14 cellular contexts compared by ENCODE assay signal in genomic region chrX:77505227-77505626, GRCh38. TPM values are rescaled to one million over a fixed set of nuclear protein-coding genes. Genes with fewer than 3 reads are reported as not detected.
A peak's percentile ranks its signal among the peaks of the same experiment; 100 is the strongest.
DNase-seq lines count a peak whose midpoint lies in the region; ATAC-seq and TF ChIP-seq lines count a peak whose summit lies in the region.
"Had no signal": no experiment of that assay in that cellular context is flagged by ENCODE, and none has a peak within 500 bp of the region (broad histone marks: within the 10 kb centered on the region; RNA-seq: fewer than 3 reads in every experiment).

No MANE protein-coding gene starts in this region.

- no peaks in the 10 kb centered on the region for H3K9me3 Mint-ChIP-seq in CD4-positive, alpha-beta T cell
- H3K9me3 Mint-ChIP-seq in activated naive CD8-positive, alpha-beta T cell treated with anti-CD3 and anti-CD28 coated beads for 36 hours: no peaks in the 10 kb centered on the region
- H3K9me3 Mint-ChIP-seq in memory B cell: no peaks in the 10 kb centered on the region
- H3K9me3 Mint-ChIP-seq: brain, IgD-negative memory B cell had no signal

- no peak for DNase-seq in CD4-positive, alpha-beta T cell
- DNase-seq in GM23248 (peak; percentile 49), memory B cell (ENCODE audit: low spot score in 2 of 2) (no peak), Ammon's horn (ENCODE audit: low spot score) (no peak), ACHN (no peak), foreskin melanocyte (no peak), COLO829 (ENCODE audit: low spot score) (no peak)
- no peak for DNase-seq in activated naive CD8-positive, alpha-beta T cell treated with anti-CD3 and anti-CD28 coated beads for 36 hours
- DNase-seq: GOT3, left colon, NCI-H524 treated with DMSO at 0.1 percent for 48 hours, transverse colon had no signal

- H3K27ac Mint-ChIP-seq in CD4-positive, alpha-beta T cell: peak overlapping the region; percentile 70
- H3K27ac Mint-ChIP-seq in activated naive CD8-positive, alpha-beta T cell treated with anti-CD3 and anti-CD28 coated beads for 36 hours: peak overlapping the region; percentile 23
- H3K27ac Mint-ChIP-seq in memory B cell: peak overlapping the region; percentile 3

- ATAC-seq in CD4-positive, alpha-beta T cell (ENCODE audit: poor library complexity): no peak
- no peak for ATAC-seq in memory B cell (ENCODE audit: low read depth)
- ATAC-seq: left colon had no signal

- no peak overlapping the region for H3K4me3 Mint-ChIP-seq in CD4-positive, alpha-beta T cell
- no peak overlapping the region for H3K4me3 Mint-ChIP-seq in activated naive CD8-positive, alpha-beta T cell treated with anti-CD3 and anti-CD28 coated beads for 36 hours
- H3K4me3 Mint-ChIP-seq in memory B cell: no peak overlapping the region
- H3K4me3 Mint-ChIP-seq: brain, IgD-negative memory B cell had no signal

- H3K4me2 ChIP-seq in GM23248 (ENCODE audit: unreplicated experiment): no peak overlapping the region

- CTCF ChIA-PET in CD4-positive, alpha-beta T cell (lab: Charles Lee): no interaction called here

- no peak overlapping the region for H3K27ac ChIP-seq in CD4-positive, alpha-beta T cell (ENCODE audit: low read depth, low read length)
- H3K27ac ChIP-seq in GM23248: no peak overlapping the region
- H3K27ac ChIP-seq: transverse colon had no signal

- intact Hi-C loops in CD4-positive, alpha-beta T cell (cut with DNase I, micrococcal nuclease): loop anchor here in 1 of 2 experiments (10.0 kb wide), 1 partner anchor 110 kb away; no protein-coding TSS in a partner anchor

- no peaks in the 10 kb centered on the region for H3K27me3 Mint-ChIP-seq in CD4-positive, alpha-beta T cell
- no peaks in the 10 kb centered on the region for H3K27me3 Mint-ChIP-seq in activated naive CD8-positive, alpha-beta T cell treated with anti-CD3 and anti-CD28 coated beads for 36 hours
- no peaks in the 10 kb centered on the region for H3K27me3 Mint-ChIP-seq in memory B cell
- H3K27me3 Mint-ChIP-seq: brain, IgD-negative memory B cell had no signal

- no peak overlapping the region for H3K9ac ChIP-seq in GM23248

- POLR2A ChIA-PET in CD4-positive, alpha-beta T cell (lab: Charles Lee): no interaction called here

- H3F3A ChIP-seq in GM23248 (ENCODE audit: insufficient read depth): no peaks in the 10 kb centered on the region

- H3K4me3 ChIP-seq in GM23248: no peak overlapping the region
- H3K4me3 ChIP-seq: transverse colon had no signal

- H3K27me3 ChIP-seq in CD4-positive, alpha-beta T cell (ENCODE audit: control insufficient read depth, insufficient read depth, low read length): no peaks in the 10 kb centered on the region
- no peaks in the 10 kb centered on the region for H3K27me3 ChIP-seq in GM23248 (replicated peaks; ENCODE audit: insufficient read depth)
- H3K27me3 ChIP-seq: transverse colon had no signal

- no peak overlapping the region for H2AFZ ChIP-seq in GM23248

- no peaks in the 10 kb centered on the region; the same call in 1 of the 2 replicates for H3K36me3 ChIP-seq in GM23248 (ENCODE audit: low read depth)
- H3K36me3 ChIP-seq: transverse colon had no signal

- H3K9me3 ChIP-seq in CD4-positive, alpha-beta T cell (ENCODE audit: control insufficient read depth, low read length): no peaks in the 10 kb centered on the region
- no peaks in the 10 kb centered on the region for H3K9me3 ChIP-seq in GM23248 (ENCODE audit: low read depth)
- H3K9me3 ChIP-seq: transverse colon had no signal

- TF ChIP-seq CTCF in CD4-positive, alpha-beta T cell (IDR thresholded peaks at IDR 0.05): no peak

- H4K20me1 ChIP-seq in GM23248 (ENCODE audit: insufficient read depth): no peaks in the 10 kb centered on the region

- in situ Hi-C loops in GM23248 (cut with MboI) (no loop called here), ACHN (cut with HindIII; ENCODE audit: low pct_ligation_motif_present, low pct_unique_long_range_greater_than_20kb, low sequenced_read_pairs) (no loop called here)

- H3K4me1 ChIP-seq in GM23248 (ENCODE audit: insufficient read depth): peaks cover 9% of the 10 kb centered on the region
- H3K4me1 ChIP-seq: transverse colon had no signal

- no peaks in the 10 kb centered on the region for H3K79me2 ChIP-seq in GM23248 (ENCODE audit: insufficient read depth)

- 95 to 96% methylated on average over 2 of the region's 2 CpGs for WGBS in GM23248 (ENCODE audit: low coverage in 1 of 2, low lambda C conversion rate in 2 of 2, missing lambda C conversion rate in 2 of 2), 2 experiments

- H3K36me3 Mint-ChIP-seq in CD4-positive, alpha-beta T cell (ENCODE audit: low read depth): peaks cover 47% of the 10 kb centered on the region
- peaks cover 5% of the 10 kb centered on the region for H3K36me3 Mint-ChIP-seq in activated naive CD8-positive, alpha-beta T cell treated with anti-CD3 and anti-CD28 coated beads for 36 hours
- H3K36me3 Mint-ChIP-seq in memory B cell: no peaks in the 10 kb centered on the region
- H3K36me3 Mint-ChIP-seq: IgD-negative memory B cell had no signal

- H3K9me2 ChIP-seq in GM23248 (ENCODE audit: insufficient read depth): no peaks in the 10 kb centered on the region

- H3K4me1 Mint-ChIP-seq in CD4-positive, alpha-beta T cell (ENCODE audit: low read depth): peaks cover 16% of the 10 kb centered on the region
- H3K4me1 Mint-ChIP-seq in activated naive CD8-positive, alpha-beta T cell treated with anti-CD3 and anti-CD28 coated beads for 36 hours: peaks cover 4% of the 10 kb centered on the region
- peaks cover 6% of the 10 kb centered on the region for H3K4me1 Mint-ChIP-seq in memory B cell

RNA-seq across cellular contexts. Expression of gene FGF16, which starts 58.0 kb away (rescaled TPM):
- not detected for total RNA-seq in CD4-positive, alpha-beta T cell
- 0.22 TPM in 1 of 2 replicates, not detected in the other for total RNA-seq in GM23248 (2014; rRNA removed; shearing (Covaris generic))
- not detected in 2 replicates for polyA plus RNA-seq in GM23248 (2016; fragmentation: Nextera tagmentation; extraction: Ambion mirVana)
- total RNA-seq in activated naive CD8-positive, alpha-beta T cell treated with anti-CD3 and anti-CD28 coated beads for 36 hours: under 1 TPM; 0.12 to 0.22 TPM
- total RNA-seq: left colon, transverse colon had no signal
- polyA plus RNA-seq: IgD-negative memory B cell had no signal

Comparison
In these comparisons a context has a peak if more than half of its experiments do, and no peak if none do; other contexts are left out.
1. H3K27ac Mint-ChIP-seq: peak in every context shown above with its lines; median percentile 70 in CD4-positive, alpha-beta T cell; 23 in activated naive CD8-positive, alpha-beta T cell treated with anti-CD3 and anti-CD28 coated beads for 36 hours; 3 in memory B cell.